Comparison of ENCODE assay signal across 1 cellular context in the genomic region with DNA sequence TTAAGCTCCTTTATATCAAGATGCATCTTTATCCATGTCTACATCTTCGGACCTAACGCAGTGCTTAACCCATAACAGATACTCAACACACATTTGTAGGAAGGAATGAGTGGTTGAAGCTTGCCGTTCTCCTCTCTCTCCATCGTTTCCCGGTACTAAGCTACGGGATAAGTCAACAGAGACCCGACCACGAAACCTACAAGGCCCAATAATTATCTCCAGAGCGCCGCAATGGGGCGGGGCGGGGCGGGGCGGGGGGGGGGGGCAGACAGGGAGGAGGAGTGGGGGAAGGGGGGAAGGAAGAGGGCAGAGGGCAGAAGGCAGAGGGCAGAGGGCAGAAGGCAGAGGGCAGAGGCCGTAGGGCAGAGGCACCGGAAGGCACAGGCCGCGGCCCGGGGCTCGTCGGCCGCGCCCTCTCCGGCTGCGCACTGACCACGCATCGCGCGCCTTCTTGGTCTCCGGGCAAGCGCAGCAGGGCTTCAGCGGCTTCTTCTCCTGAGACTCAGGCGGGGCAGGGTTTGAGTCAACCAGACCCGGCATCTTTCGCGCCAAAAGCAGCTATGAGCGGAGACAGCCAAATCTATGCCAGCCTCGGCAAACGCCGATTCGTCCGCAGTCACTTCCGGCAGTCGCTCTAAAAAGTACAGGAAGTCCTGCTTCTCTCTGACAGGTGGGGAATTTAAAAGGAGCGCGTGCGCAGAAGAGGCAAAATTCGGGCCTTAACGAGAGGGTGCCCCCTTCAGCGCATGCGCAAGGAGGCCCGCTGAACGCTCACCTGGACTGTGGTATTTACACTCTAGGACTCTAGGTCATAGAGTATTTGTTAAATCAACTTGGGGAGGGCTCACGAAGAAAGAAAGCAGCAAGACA.
TF ChIP-seq lines count a peak whose summit lies in the region.

A gene with protein sequence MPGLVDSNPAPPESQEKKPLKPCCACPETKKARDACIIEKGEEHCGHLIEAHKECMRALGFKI (minus strand): TSS at position 636 of the 870 bp plus-strand sequence. CDS start 96 bp downstream, at position 540.

TF ChIP-seq in HCT116, 20 proteins besides CTCF, POLR2A, EP300 and RAD21 (continued from another document):
- TF ChIP-seq EGR1 (IDR thresholded peaks at IDR 0.05; ENCODE audit: low read depth) (no peak), POLR2AphosphoS5 (IDR thresholded peaks at IDR 0.05; ENCODE audit: low read depth, low read length) (peak; percentile 65), JUND (IDR thresholded peaks at IDR 0.05) (no peak)
